ENCODE assay signal across 8 cellular contexts in the genomic region with DNA sequence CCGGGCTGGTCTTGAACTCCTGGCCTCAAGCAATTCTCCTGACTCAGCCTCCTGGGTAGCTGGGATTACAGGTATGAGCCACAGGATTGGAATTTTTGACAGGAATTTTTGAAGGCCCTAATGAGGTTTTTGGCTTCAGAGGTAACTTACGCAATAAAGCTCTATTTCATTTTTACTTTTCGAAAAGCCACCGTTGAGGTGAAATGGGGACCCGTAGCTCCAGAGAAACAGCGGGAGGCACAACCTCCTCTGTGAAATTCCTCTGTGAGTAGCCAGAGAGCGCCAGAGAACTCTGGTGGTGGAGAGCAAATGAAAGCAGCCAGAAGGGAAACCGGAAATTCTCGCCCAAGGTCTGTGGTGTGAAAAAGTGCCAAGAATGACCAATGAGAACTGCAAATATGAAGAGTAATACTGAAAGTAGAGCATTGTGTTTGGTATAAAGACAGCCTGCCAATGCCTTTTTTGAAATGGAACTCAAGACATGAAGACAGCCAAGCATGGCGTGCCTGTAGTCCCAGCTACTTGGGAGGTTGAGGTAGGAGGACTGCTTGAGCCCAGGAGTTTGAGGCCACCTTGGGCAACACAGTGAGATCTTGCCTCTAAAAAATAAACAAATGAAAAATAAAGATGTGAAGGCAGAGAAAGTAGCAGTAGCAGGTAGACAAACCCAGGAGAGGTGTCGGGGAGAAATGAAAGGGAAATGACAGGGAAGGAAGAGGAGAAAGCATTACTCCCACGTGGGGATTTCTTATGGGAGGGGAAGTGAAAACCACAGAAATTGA. TPM values are rescaled to one million over a fixed set of nuclear protein-coding genes. Genes with fewer than 3 reads are reported as not detected.
A peak's percentile ranks its signal among the peaks of the same experiment; 100 is the strongest.
DNase-seq lines count a peak whose midpoint lies in the region; ATAC-seq lines count a peak whose summit lies in the region.

No MANE protein-coding gene starts in this region.

- ATAC-seq in GM21390 (IDR thresholded peaks at IDR 0.05; ENCODE audit: unreplicated experiment), result peak; percentile 89

- peak; percentile 70 for DNase-seq in EL
- peak; percentile 89 for DNase-seq in HS-27A (ENCODE audit: low read depth)
- DNase-seq in T follicular helper cell (ENCODE audit: low read depth), result peak; percentile 37
- peak; percentile 95 for DNase-seq in amniotic epithelial cell (ENCODE audit: low read depth)
- DNase-seq in iPS-NIHi7 (ENCODE audit: extremely low spot score), result peak; percentile 81
- DNase-seq in stimulated activated CD4-positive, alpha-beta T cell treated with anti-CD3 and anti-CD28 coated beads, Interleukin-4, amount 100 ng/mL, for 48 hours (ENCODE audit: low read depth in 2 of 2), result peak; percentile 50 to 67
- DNase-seq in mesenteric fat pad (ENCODE audit: low spot score), result no peak

RNA-seq across cellular contexts. Expression of a gene that starts 33.0 kb away (rescaled TPM):
- total RNA-seq in mesenteric fat pad, result 27.0 TPM
